ENCODE assay signal across 18 cellular contexts in the genomic region with DNA sequence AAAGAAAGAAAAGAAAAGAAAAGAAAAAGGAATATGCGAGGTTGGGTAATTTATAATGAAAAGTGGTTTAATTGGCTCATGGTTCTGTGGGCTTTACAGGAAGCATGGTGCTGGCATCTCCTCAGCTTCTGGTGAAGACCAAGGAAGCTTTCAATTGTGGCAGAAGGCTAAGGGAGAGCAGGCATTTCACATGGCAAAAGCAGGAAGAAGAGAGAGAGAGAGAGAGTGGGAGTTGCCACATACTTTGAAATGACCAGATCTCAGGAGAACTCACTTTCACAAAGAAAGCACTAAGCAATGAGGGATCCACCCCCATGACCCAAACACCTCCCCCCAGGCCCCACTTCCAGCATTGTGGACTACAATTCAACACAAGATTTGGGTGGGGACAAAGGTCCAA. TPM values are rescaled to one million over a fixed set of nuclear protein-coding genes. Genes with fewer than 3 reads are reported as not detected.
"Had no signal": no experiment of that assay in that cellular context is flagged by ENCODE, and none has a peak within 500 bp of the region (broad histone marks: within the 10 kb centered on the region; RNA-seq: fewer than 3 reads in every experiment).

No MANE protein-coding gene starts in this region.

- H3K4me1 ChIP-seq: esophagus muscularis mucosa, gastroesophageal sphincter, pancreas, tibial artery had no signal

- H3K27ac Mint-ChIP-seq: activated CD4-positive, alpha-beta T cell treated with anti-CD3 and anti-CD28 coated beads, Interleukin-2, amount 10 ng/mL, durations not matched to agents 7 days and 5 days; activated naive CD8-positive, alpha-beta T cell treated with anti-CD3 and anti-CD28 coated beads for 36 hours; brain; stimulated activated effector memory CD8-positive, alpha-beta T cell treated with anti-CD3 and anti-CD28 coated beads, Interleukin-12 subunit alpha, Interleukin-12 subunit beta, amount 100 ng/mL, for 72 hours; T-helper 2 cell treated with Interferon-gamma antibody and Interleukin-4, amounts not matched to agents 5 μg/mL and 100 μg/mL, for 36 hours had no signal

- H3K27me3 ChIP-seq: pancreas had no signal

- H3K27me3 Mint-ChIP-seq: activated naive CD8-positive, alpha-beta T cell treated with anti-CD3 and anti-CD28 coated beads for 36 hours had no signal

- H3K36me3 ChIP-seq: esophagus muscularis mucosa, gastroesophageal sphincter, heart right ventricle, pancreas, tibial artery had no signal

- H3K4me3 ChIP-seq: esophagus muscularis mucosa, gastroesophageal sphincter, heart right ventricle, pancreas, tibial artery had no signal

- H3K4me3 Mint-ChIP-seq: activated CD4-positive, alpha-beta T cell treated with anti-CD3 and anti-CD28 coated beads, Interleukin-2, amount 10 ng/mL, durations not matched to agents 7 days and 5 days; activated naive CD8-positive, alpha-beta T cell treated with anti-CD3 and anti-CD28 coated beads for 36 hours; brain; central memory CD8-positive, alpha-beta T cell; naive B cell; stimulated activated effector memory CD8-positive, alpha-beta T cell treated with anti-CD3 and anti-CD28 coated beads, Interleukin-12 subunit alpha, Interleukin-12 subunit beta, amount 100 ng/mL, for 72 hours; T-helper 2 cell treated with Interferon-gamma antibody and Interleukin-4, amounts not matched to agents 5 μg/mL and 100 μg/mL, for 36 hours had no signal

- H3K9me3 ChIP-seq: pancreas had no signal

- H3K4me1 Mint-ChIP-seq: activated CD4-positive, alpha-beta T cell treated with anti-CD3 and anti-CD28 coated beads, Interleukin-2, amount 10 ng/mL, durations not matched to agents 7 days and 5 days; activated naive CD8-positive, alpha-beta T cell treated with anti-CD3 and anti-CD28 coated beads for 36 hours; central memory CD8-positive, alpha-beta T cell; stimulated activated effector memory CD8-positive, alpha-beta T cell treated with anti-CD3 and anti-CD28 coated beads, Interleukin-12 subunit alpha, Interleukin-12 subunit beta, amount 100 ng/mL, for 72 hours had no signal

- DNase-seq: activated CD4-positive, alpha-beta T cell treated with anti-CD3 and anti-CD28 coated beads, Interleukin-2, amount 10 ng/mL, durations not matched to agents 7 days and 5 days; activated CD8-positive, alpha-beta memory T cell treated with anti-CD3 and anti-CD28 coated beads, Interleukin-2, amount 50 U/mL, for 48 hours; activated naive CD8-positive, alpha-beta T cell treated with anti-CD3 and anti-CD28 coated beads for 36 hours; cortex of kidney; effector CD4-positive, alpha-beta T cell; heart right ventricle; left colon; mammary epithelial cell; naive B cell; tibial artery had no signal

- H3K36me3 Mint-ChIP-seq: brain; stimulated activated effector memory CD8-positive, alpha-beta T cell treated with anti-CD3 and anti-CD28 coated beads, Interleukin-12 subunit alpha, Interleukin-12 subunit beta, amount 100 ng/mL, for 72 hours had no signal

- H3K27ac ChIP-seq: esophagus muscularis mucosa, gastroesophageal sphincter, heart right ventricle, pancreas, tibial artery had no signal

RNA-seq across cellular contexts. Expression of a gene that starts 38.7 kb away (rescaled TPM):
- total RNA-seq: activated CD4-positive, alpha-beta T cell treated with anti-CD3 and anti-CD28 coated beads, Interleukin-2, amount 10 ng/mL, durations not matched to agents 7 days and 5 days; activated naive CD8-positive, alpha-beta T cell treated with anti-CD3 and anti-CD28 coated beads for 36 hours; esophagus muscularis mucosa; gastroesophageal sphincter; left colon; mammary epithelial cell; mononuclear cell; pancreas had no signal
- polyA plus RNA-seq: mammary epithelial cell, pancreas had no signal
